Comparison of ENCODE assay signal across 12 cellular contexts in genomic region chr6:142763205-142763604, GRCh38.
DNase-seq lines count a peak whose midpoint lies in the region; TF ChIP-seq lines count a peak whose summit lies in the region.
"Had no signal": no experiment of that assay in that cellular context is flagged by ENCODE, and none has a peak within 500 bp of the region (broad histone marks: within the 10 kb centered on the region; RNA-seq: fewer than 3 reads in every experiment).

No MANE protein-coding gene starts in this region.

- CTCF ChIA-PET in activated naive CD4-positive, alpha-beta T cell treated with anti-CD3 and anti-CD28 coated beads, Interleukin-2, amount 10 ng/mL, durations not matched to agents 7 days and 5 days (lab: Charles Lee), result no interaction called here

- no peaks in the 10 kb centered on the region for H3K27me3 Mint-ChIP-seq in brain
- no peaks in the 10 kb centered on the region for H3K27me3 Mint-ChIP-seq in activated naive CD4-positive, alpha-beta T cell treated with anti-CD3 and anti-CD28 coated beads, Interleukin-2, amount 10 ng/mL, durations not matched to agents 7 days and 5 days

- H3K36me3 Mint-ChIP-seq in brain, result peaks cover 38% of the 10 kb centered on the region
- peaks cover 72% of the 10 kb centered on the region for H3K36me3 Mint-ChIP-seq in activated naive CD4-positive, alpha-beta T cell treated with anti-CD3 and anti-CD28 coated beads, Interleukin-2, amount 10 ng/mL, durations not matched to agents 7 days and 5 days

- peak; percentile 63 for DNase-seq in AG20443 (ENCODE audit: low spot score)
- DNase-seq in HK-2 (ENCODE audit: unreplicated experiment), result peak; percentile 27
- peak; percentile 71 for DNase-seq in myocyte (ENCODE audit: low read depth)
- no peak for DNase-seq in activated CD4-positive, alpha-beta T cell treated with anti-CD3 and anti-CD28 coated beads, Interleukin-2, amount 50 U/mL, for 4 hours
- no peak for DNase-seq in activated CD4-positive, alpha-beta T cell treated with anti-CD3 and anti-CD28 coated beads for 1 hour
- DNase-seq in activated naive CD4-positive, alpha-beta T cell treated with anti-CD3 and anti-CD28 coated beads, Interleukin-2, amount 10 ng/mL, durations not matched to agents 7 days and 5 days, result no peak
- DNase-seq in GM10266 (ENCODE audit: extremely low spot score), result no peak
- DNase-seq: aorta; erythroblast; stimulated activated CD4-positive, alpha-beta T cell treated with anti-CD3 and anti-CD28 coated beads, Interleukin-4, amount 100 ng/mL, for 24 hours; T1000 had no signal

- TF ChIP-seq CTCF in brain (conservative IDR thresholded peaks at IDR 0.05), result no peak
- no peak for TF ChIP-seq CTCF in GM10266 (IDR thresholded peaks at IDR 0.05; ENCODE audit: control insufficient read depth, insufficient read depth, low read depth, missing control alignments)

- H3K9me3 Mint-ChIP-seq in brain, result no peaks in the 10 kb centered on the region
- no peaks in the 10 kb centered on the region for H3K9me3 Mint-ChIP-seq in activated naive CD4-positive, alpha-beta T cell treated with anti-CD3 and anti-CD28 coated beads, Interleukin-2, amount 10 ng/mL, durations not matched to agents 7 days and 5 days

- H3K4me3 Mint-ChIP-seq in brain, result peak overlapping the region in 1 of 5 experiments; percentile 27
- no peak overlapping the region for H3K4me3 Mint-ChIP-seq in activated naive CD4-positive, alpha-beta T cell treated with anti-CD3 and anti-CD28 coated beads, Interleukin-2, amount 10 ng/mL, durations not matched to agents 7 days and 5 days

- H3K4me1 Mint-ChIP-seq in brain, result peaks cover 24% of the 10 kb centered on the region
- peaks cover 6% of the 10 kb centered on the region for H3K4me1 Mint-ChIP-seq in activated naive CD4-positive, alpha-beta T cell treated with anti-CD3 and anti-CD28 coated beads, Interleukin-2, amount 10 ng/mL, durations not matched to agents 7 days and 5 days

- H3K27ac Mint-ChIP-seq in brain, result peak overlapping the region in 3 of 5 experiments; percentile 25 to 61 (median 39)
- H3K27ac Mint-ChIP-seq in activated naive CD4-positive, alpha-beta T cell treated with anti-CD3 and anti-CD28 coated beads, Interleukin-2, amount 10 ng/mL, durations not matched to agents 7 days and 5 days, result no peak overlapping the region

Comparison
In these comparisons a context has a peak if more than half of its experiments do, and no peak if none do; other contexts are left out.
1. DNase-seq: peak in AG20443 (single experiment), HK-2 (single experiment) and myocyte (single experiment); none in activated CD4-positive, alpha-beta T cell treated with anti-CD3 and anti-CD28 coated beads, Interleukin-2, amount 50 U/mL, for 4 hours (0 of 2), activated CD4-positive, alpha-beta T cell treated with anti-CD3 and anti-CD28 coated beads for 1 hour (single experiment), activated naive CD4-positive, alpha-beta T cell treated with anti-CD3 and anti-CD28 coated beads, Interleukin-2, amount 10 ng/mL, durations not matched to agents 7 days and 5 days (single experiment) and GM10266 (single experiment).